ENCODE assay signal across 8 cellular contexts in the genomic region with DNA sequence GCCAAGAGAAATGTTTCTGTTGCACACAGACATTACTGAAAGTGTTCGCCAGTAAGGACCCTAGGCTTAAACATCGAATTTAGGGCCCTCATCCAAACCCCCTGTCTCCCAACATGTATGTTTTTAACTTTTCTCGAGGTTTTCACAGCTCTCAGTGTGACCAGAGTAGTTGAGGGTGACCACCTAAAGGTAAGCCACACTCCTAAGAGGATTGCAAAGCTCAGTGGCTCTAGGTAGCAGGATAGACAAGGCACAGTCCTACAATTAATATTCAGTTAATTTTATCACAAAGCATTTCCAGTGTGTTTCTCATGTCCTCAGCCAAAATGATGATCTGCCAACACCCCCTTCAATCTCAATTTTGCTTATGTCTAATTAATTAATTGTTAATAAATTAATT. TPM values are rescaled to one million over a fixed set of nuclear protein-coding genes. Genes with fewer than 3 reads are reported as not detected.
DNase-seq lines count a peak whose midpoint lies in the region; ATAC-seq, FAIRE-seq and TF ChIP-seq lines count a peak whose summit lies in the region.

No MANE protein-coding gene starts in this region.

- peak overlapping the region; percentile 95 for H3K27ac Mint-ChIP-seq in activated T-cell treated with anti-CD3 and anti-CD28 coated beads, Interleukin-2, amount 50 U/mL, for 72 hours
- H3K27ac Mint-ChIP-seq in astrocyte (ENCODE audit: unreplicated experiment) = peak overlapping the region; percentile 43

- peak overlapping the region; percentile 90 for H3K4me2 ChIP-seq in astrocyte (ENCODE audit: low read length)

- peak overlapping the region; percentile 85 for H3K9ac ChIP-seq in astrocyte (ENCODE audit: low read length)

- H4K20me1 ChIP-seq in astrocyte (ENCODE audit: insufficient read depth, low read length) = no peaks in the 10 kb centered on the region

- no peak for DNase-seq in activated T-cell treated with anti-CD3 and anti-CD28 coated beads, Interleukin-2, amount 50 U/mL, for 72 hours
- DNase-seq in activated T-cell treated with anti-CD3 and anti-CD28 coated beads, Interleukin-2, amount 50 U/mL, for 1 hour = no peak
- no peak for DNase-seq in astrocyte (ENCODE audit: low read depth)
- no peak for DNase-seq in lower leg skin (ENCODE audit: low spot score in 2 of 2)
- no peak for DNase-seq in upper lobe of left lung
- no peak for DNase-seq in activated effector memory CD4-positive, alpha-beta T cell treated with anti-CD3 and anti-CD28 coated beads, Interleukin-2, amount 50 U/mL, for 16 hours
- no peak for DNase-seq in HPDE6-E6E7 (ENCODE audit: extremely low spot score)

- FAIRE-seq in astrocyte (lab: Jason Lieb, UNC) = no peak

- no peak overlapping the region for H3K27ac ChIP-seq in astrocyte (ENCODE audit: low read depth, low read length)
- H3K27ac ChIP-seq in upper lobe of left lung = peak overlapping the region; percentile 85 to 95 (median 92)

- peak overlapping the region; percentile 89 for H3K4me3 ChIP-seq in astrocyte (ENCODE audit: insufficient read depth, low read depth, low read length)
- H3K4me3 ChIP-seq in lower leg skin (ENCODE audit: low read depth, poor library complexity, severe bottlenecking) = peak overlapping the region; percentile 45
- peak overlapping the region in 3 of 4 donors; percentile 58 to 81 (median 78) for H3K4me3 ChIP-seq in upper lobe of left lung

- H3K27me3 Mint-ChIP-seq in activated T-cell treated with anti-CD3 and anti-CD28 coated beads, Interleukin-2, amount 50 U/mL, for 72 hours (ENCODE audit: low read depth) = no peaks in the 10 kb centered on the region
- no peaks in the 10 kb centered on the region for H3K27me3 Mint-ChIP-seq in astrocyte (ENCODE audit: low read depth, unreplicated experiment)

- H3K36me3 ChIP-seq in astrocyte (ENCODE audit: insufficient read depth, low read length) (no peaks in the 10 kb centered on the region), upper lobe of left lung (no peaks in the 10 kb centered on the region)

- intact Hi-C loops in lower leg skin (cut with DNase I; ENCODE audit: low total_unique reads) = no loop called here

- TF ChIP-seq CTCF in astrocyte (IDR thresholded peaks at IDR 0.05; ENCODE audit: insufficient read depth, low read depth, low read length) = no peak
- no peak for TF ChIP-seq CTCF in lower leg skin (IDR thresholded peaks at IDR 0.05)
- TF ChIP-seq CTCF in upper lobe of left lung (IDR thresholded peaks at IDR 0.05) = no peak

- peaks cover 0 to 2% of the 10 kb centered on the region in 2 donors for H3K36me3 Mint-ChIP-seq in activated T-cell treated with anti-CD3 and anti-CD28 coated beads, Interleukin-2, amount 50 U/mL, for 72 hours (ENCODE audit: insufficient read depth in 2 of 2)
- H3K36me3 Mint-ChIP-seq in astrocyte (ENCODE audit: low read depth, unreplicated experiment) = peaks cover 2% of the 10 kb centered on the region

- H3K4me1 ChIP-seq in astrocyte (ENCODE audit: insufficient read depth, low read length) (peaks cover 7% of the 10 kb centered on the region), upper lobe of left lung (peaks cover 0 to 12% (median 7%) of the 10 kb centered on the region in 4 donors)

- H3K79me2 ChIP-seq in astrocyte (ENCODE audit: insufficient read depth, low read length) = peaks cover 3% of the 10 kb centered on the region

- H3K4me1 Mint-ChIP-seq in activated T-cell treated with anti-CD3 and anti-CD28 coated beads, Interleukin-2, amount 50 U/mL, for 72 hours (ENCODE audit: low read depth) = peaks cover 17% of the 10 kb centered on the region
- peaks cover 4% of the 10 kb centered on the region for H3K4me1 Mint-ChIP-seq in astrocyte (ENCODE audit: low read depth, unreplicated experiment)

- TF ChIP-seq POLR2A in lower leg skin (IDR thresholded peaks at IDR 0.05) = no peak
- TF ChIP-seq POLR2A in upper lobe of left lung (IDR thresholded peaks at IDR 0.05) = no peak

- peak overlapping the region; percentile 95 to 97 for H3K4me3 Mint-ChIP-seq in activated T-cell treated with anti-CD3 and anti-CD28 coated beads, Interleukin-2, amount 50 U/mL, for 72 hours
- peak overlapping the region; percentile 100 for H3K4me3 Mint-ChIP-seq in astrocyte (ENCODE audit: unreplicated experiment)

- H3K9me3 ChIP-seq in astrocyte (ENCODE audit: insufficient read depth, low read depth, low read length) (no peaks in the 10 kb centered on the region), upper lobe of left lung (no peaks in the 10 kb centered on the region)

- H3K9me3 Mint-ChIP-seq in activated T-cell treated with anti-CD3 and anti-CD28 coated beads, Interleukin-2, amount 50 U/mL, for 72 hours = no peaks in the 10 kb centered on the region
- no peaks in the 10 kb centered on the region for H3K9me3 Mint-ChIP-seq in astrocyte (ENCODE audit: unreplicated experiment)

- WGBS in lower leg skin, 2 donors = 13 to 22% methylated on average over 3 of the region's 3 CpGs
- WGBS in upper lobe of left lung, 2 donors = 12 to 17% methylated on average over 3 of the region's 3 CpGs

- peak overlapping the region; percentile 94 for H2AFZ ChIP-seq in astrocyte (ENCODE audit: low read depth, low read length)

- peaks cover 4% of the 10 kb centered on the region for H3K27me3 ChIP-seq in astrocyte (ENCODE audit: insufficient read depth, low read length)
- no peaks in the 10 kb centered on the region for H3K27me3 ChIP-seq in upper lobe of left lung

- no peak for TF ChIP-seq EP300 in upper lobe of left lung (IDR thresholded peaks at IDR 0.05)

- no peak for ATAC-seq in activated T-cell treated with anti-CD3 and anti-CD28 coated beads, Interleukin-2, amount 50 U/mL, for 72 hours (replicated peaks in 1 of 2)
- ATAC-seq in upper lobe of left lung (ENCODE audit: low FRiP score in 2 of 2) = no peak
- no peak for ATAC-seq in HG03442 (IDR thresholded peaks at IDR 0.05; ENCODE audit: unreplicated experiment)

RNA-seq across cellular contexts. Expression of a gene that starts 0.7 kb away (rescaled TPM):
- total RNA-seq in activated T-cell treated with anti-CD3 and anti-CD28 coated beads, Interleukin-2, amount 50 U/mL, for 72 hours = 1 to 10 TPM; 3.4 to 4.1 TPM
- total RNA-seq in astrocyte (6.9 and 8.1 TPM in 2 replicates), lower leg skin (1 to 10 TPM in 2 of 4 donors, under 1 TPM in 2; 0.46 to 1.9 (median 1.1) TPM), upper lobe of left lung (1 to 10 TPM in 3 of 6 donors, under 1 TPM in 3; 0.55 to 6.2 (median 0.98) TPM)

RNA-seq across cellular contexts. Expression of a gene that starts 43.7 kb away (rescaled TPM):
- total RNA-seq in activated T-cell treated with anti-CD3 and anti-CD28 coated beads, Interleukin-2, amount 50 U/mL, for 72 hours = under 1 TPM; 0.21 to 0.24 TPM
- total RNA-seq in astrocyte (0.99 and 1.8 TPM in 2 replicates), lower leg skin (1 to 10 TPM; 2.9 to 9.0 (median 4.9) TPM), upper lobe of left lung (10 to 100 TPM in 3 of 6 donors, 1 to 10 TPM in 3; 1.8 to 19.5 (median 8.2) TPM)
